16 cellular contexts compared by ENCODE assay signal in the genomic region with DNA sequence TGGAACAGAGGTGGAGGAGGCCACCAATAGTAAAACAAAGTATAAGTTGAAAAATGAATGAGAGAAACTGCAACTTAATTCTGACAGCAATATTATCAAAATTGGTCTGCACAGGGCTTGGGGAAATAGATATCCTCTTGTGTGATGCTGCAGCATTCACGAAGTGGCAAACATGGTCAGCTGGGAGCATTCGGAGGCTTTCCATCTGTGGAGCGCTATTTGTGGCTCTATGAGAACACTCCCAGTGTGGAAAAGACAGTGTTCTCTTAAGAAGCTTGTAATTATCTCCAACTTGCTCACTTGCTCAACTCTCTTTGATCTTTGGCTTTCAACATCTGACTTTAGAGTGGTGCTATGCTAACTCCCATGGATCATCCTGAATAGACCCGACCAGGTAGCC. TPM values are rescaled to one million over a fixed set of nuclear protein-coding genes. Genes with fewer than 3 reads are reported as not detected.
A peak's percentile ranks its signal among the peaks of the same experiment; 100 is the strongest.
DNase-seq lines count a peak whose midpoint lies in the region; ATAC-seq and TF ChIP-seq lines count a peak whose summit lies in the region.
"Had no signal": no experiment of that assay in that cellular context is flagged by ENCODE, and none has a peak within 500 bp of the region (broad histone marks: within the 10 kb centered on the region; RNA-seq: fewer than 3 reads in every experiment).

No MANE protein-coding gene starts in this region.

- H3K4me3 Mint-ChIP-seq in activated naive CD4-positive, alpha-beta T cell treated with anti-CD3 and anti-CD28 coated beads, Interleukin-2, amount 50 U/mL, for 24 hours: peak overlapping the region; percentile 30
- no peak overlapping the region for H3K4me3 Mint-ChIP-seq in CD4-positive, alpha-beta T cell
- no peak overlapping the region for H3K4me3 Mint-ChIP-seq in activated T-helper 17 cell treated with anti-CD3 and anti-CD28 coated beads, Interleukin-2, amount 50 U/mL, for 72 hours

- no peaks in the 10 kb centered on the region for H3K9me2 ChIP-seq in GM23248 (ENCODE audit: insufficient read depth)

- peaks cover 14% of the 10 kb centered on the region for H3F3A ChIP-seq in GM23248 (ENCODE audit: insufficient read depth)

- no peak overlapping the region for H3K9ac ChIP-seq in GM23248

- POLR2A ChIA-PET in CD4-positive, alpha-beta T cell (lab: Charles Lee): no interaction called here

- H3K9me3 Mint-ChIP-seq in activated naive CD4-positive, alpha-beta T cell treated with anti-CD3 and anti-CD28 coated beads, Interleukin-2, amount 50 U/mL, for 24 hours: no peaks in the 10 kb centered on the region
- H3K9me3 Mint-ChIP-seq in CD4-positive, alpha-beta T cell: no peaks in the 10 kb centered on the region
- no peaks in the 10 kb centered on the region for H3K9me3 Mint-ChIP-seq in activated T-helper 17 cell treated with anti-CD3 and anti-CD28 coated beads, Interleukin-2, amount 50 U/mL, for 72 hours

- no peaks in the 10 kb centered on the region for H3K27me3 Mint-ChIP-seq in activated naive CD4-positive, alpha-beta T cell treated with anti-CD3 and anti-CD28 coated beads, Interleukin-2, amount 50 U/mL, for 24 hours
- H3K27me3 Mint-ChIP-seq in CD4-positive, alpha-beta T cell: no peaks in the 10 kb centered on the region
- no peaks in the 10 kb centered on the region for H3K27me3 Mint-ChIP-seq in activated T-helper 17 cell treated with anti-CD3 and anti-CD28 coated beads, Interleukin-2, amount 50 U/mL, for 72 hours
- H3K27me3 Mint-ChIP-seq: CD4-positive, CD25-positive, alpha-beta regulatory T cell had no signal

- H3K27me3 ChIP-seq in CD4-positive, alpha-beta T cell (ENCODE audit: control insufficient read depth, insufficient read depth, low read length): no peaks in the 10 kb centered on the region
- no peaks in the 10 kb centered on the region for H3K27me3 ChIP-seq in GM23248 (replicated peaks; ENCODE audit: insufficient read depth)
- H3K27me3 ChIP-seq: BE2C had no signal

- H3K4me3 ChIP-seq in GM23248: no peak overlapping the region
- H3K4me3 ChIP-seq: HAP-1 had no signal

- 88 to 89% methylated on average over 4 of the region's 4 CpGs for WGBS in GM23248 (ENCODE audit: low coverage in 1 of 2, low lambda C conversion rate in 2 of 2, missing lambda C conversion rate in 2 of 2), 2 experiments

- H3K4me2 ChIP-seq in GM23248 (ENCODE audit: unreplicated experiment): no peak overlapping the region

- 0 out of 2 replicates have a peak, but pooled peaks cover 6% of the 10 kb centered on the region for H3K36me3 ChIP-seq in GM23248 (ENCODE audit: low read depth)
- H3K36me3 ChIP-seq: BE2C, HAP-1 had no signal

- H3K9me3 ChIP-seq in CD4-positive, alpha-beta T cell (ENCODE audit: control insufficient read depth, low read length): no peaks in the 10 kb centered on the region
- no peaks in the 10 kb centered on the region for H3K9me3 ChIP-seq in GM23248 (ENCODE audit: low read depth)
- H3K9me3 ChIP-seq: BE2C, HAP-1 had no signal

- ATAC-seq in CD4-positive, alpha-beta T cell (ENCODE audit: poor library complexity): no peak
- no peak for ATAC-seq in activated T-helper 17 cell treated with anti-CD3 and anti-CD28 coated beads, Interleukin-2, amount 50 U/mL, for 72 hours (replicated peaks)
- no peak for ATAC-seq in HG02870 (IDR thresholded peaks at IDR 0.05; ENCODE audit: unreplicated experiment)

- in situ Hi-C loops in GM23248 (cut with MboI): loop anchor here (5.0 kb wide), 1 partner anchor 123 kb away; no protein-coding TSS in a partner anchor

- H3K27ac ChIP-seq in CD4-positive, alpha-beta T cell (ENCODE audit: low read depth, low read length): no peak overlapping the region
- no peak overlapping the region for H3K27ac ChIP-seq in GM23248
- H3K27ac ChIP-seq: HL-60 had no signal

- no peaks in the 10 kb centered on the region for H3K79me2 ChIP-seq in GM23248 (ENCODE audit: insufficient read depth)

- CTCF ChIA-PET in CD4-positive, alpha-beta T cell (lab: Charles Lee): no interaction called here

- no peak overlapping the region for H2AFZ ChIP-seq in GM23248

- no peak for TF ChIP-seq CTCF in CD4-positive, alpha-beta T cell (IDR thresholded peaks at IDR 0.05)

- no peak for DNase-seq in activated naive CD4-positive, alpha-beta T cell treated with Interleukin-2 at 50 U/mL for 16 hours
- DNase-seq in CD4-positive, alpha-beta T cell: no peak
- no peak for DNase-seq in GM23248
- DNase-seq: BE2C; C1 segment of cervical spinal cord; CD4-positive, CD25-positive, alpha-beta regulatory T cell; DMS153; DMS79; GDM1 had no signal

- H4K20me1 ChIP-seq in GM23248 (ENCODE audit: insufficient read depth): no peaks in the 10 kb centered on the region

- peaks cover 48% of the 10 kb centered on the region for H3K4me1 Mint-ChIP-seq in activated naive CD4-positive, alpha-beta T cell treated with anti-CD3 and anti-CD28 coated beads, Interleukin-2, amount 50 U/mL, for 24 hours
- H3K4me1 Mint-ChIP-seq in CD4-positive, alpha-beta T cell (ENCODE audit: low read depth): peaks cover 36% of the 10 kb centered on the region
- peaks cover 7% of the 10 kb centered on the region for H3K4me1 Mint-ChIP-seq in activated T-helper 17 cell treated with anti-CD3 and anti-CD28 coated beads, Interleukin-2, amount 50 U/mL, for 72 hours

- peaks cover 11% of the 10 kb centered on the region for H3K4me1 ChIP-seq in GM23248 (ENCODE audit: insufficient read depth)
- H3K4me1 ChIP-seq: BE2C, HAP-1 had no signal

- intact Hi-C loops in CD4-positive, alpha-beta T cell (cut with DNase I, micrococcal nuclease): loop anchor here (5.0 to 10.0 kb wide), 3 partner anchors 83 to 455 kb away; a partner anchor contains a TSS

- H3K36me3 Mint-ChIP-seq in activated naive CD4-positive, alpha-beta T cell treated with anti-CD3 and anti-CD28 coated beads, Interleukin-2, amount 50 U/mL, for 24 hours: peaks cover 19% of the 10 kb centered on the region
- H3K36me3 Mint-ChIP-seq in CD4-positive, alpha-beta T cell (ENCODE audit: low read depth): peaks cover 28% of the 10 kb centered on the region
- peaks cover 13% of the 10 kb centered on the region for H3K36me3 Mint-ChIP-seq in activated T-helper 17 cell treated with anti-CD3 and anti-CD28 coated beads, Interleukin-2, amount 50 U/mL, for 72 hours (ENCODE audit: low read depth)

- H3K27ac Mint-ChIP-seq in activated naive CD4-positive, alpha-beta T cell treated with anti-CD3 and anti-CD28 coated beads, Interleukin-2, amount 50 U/mL, for 24 hours: no peak overlapping the region
- peak overlapping the region; percentile 60 for H3K27ac Mint-ChIP-seq in CD4-positive, alpha-beta T cell
- H3K27ac Mint-ChIP-seq in activated T-helper 17 cell treated with anti-CD3 and anti-CD28 coated beads, Interleukin-2, amount 50 U/mL, for 72 hours: peak overlapping the region; percentile 35

RNA-seq across cellular contexts. Expression of a gene that starts 3.1 kb away (rescaled TPM):
- 1 to 10 TPM; 4.5 to 4.8 TPM for total RNA-seq in CD4-positive, alpha-beta T cell
- 1 to 10 TPM; 1.1 to 2.1 TPM for total RNA-seq in activated T-helper 17 cell treated with anti-CD3 and anti-CD28 coated beads, Interleukin-2, amount 50 U/mL, for 72 hours
- total RNA-seq in GM23248 (2014; rRNA removed; shearing (Covaris generic)): 0.38 and 2.3 TPM in 2 replicates
- 0.34 and 1.4 TPM in 2 replicates for polyA plus RNA-seq in GM23248 (2016; fragmentation: Nextera tagmentation; extraction: Ambion mirVana)
- total RNA-seq: A172, Daoy had no signal
